In the genomic region with DNA sequence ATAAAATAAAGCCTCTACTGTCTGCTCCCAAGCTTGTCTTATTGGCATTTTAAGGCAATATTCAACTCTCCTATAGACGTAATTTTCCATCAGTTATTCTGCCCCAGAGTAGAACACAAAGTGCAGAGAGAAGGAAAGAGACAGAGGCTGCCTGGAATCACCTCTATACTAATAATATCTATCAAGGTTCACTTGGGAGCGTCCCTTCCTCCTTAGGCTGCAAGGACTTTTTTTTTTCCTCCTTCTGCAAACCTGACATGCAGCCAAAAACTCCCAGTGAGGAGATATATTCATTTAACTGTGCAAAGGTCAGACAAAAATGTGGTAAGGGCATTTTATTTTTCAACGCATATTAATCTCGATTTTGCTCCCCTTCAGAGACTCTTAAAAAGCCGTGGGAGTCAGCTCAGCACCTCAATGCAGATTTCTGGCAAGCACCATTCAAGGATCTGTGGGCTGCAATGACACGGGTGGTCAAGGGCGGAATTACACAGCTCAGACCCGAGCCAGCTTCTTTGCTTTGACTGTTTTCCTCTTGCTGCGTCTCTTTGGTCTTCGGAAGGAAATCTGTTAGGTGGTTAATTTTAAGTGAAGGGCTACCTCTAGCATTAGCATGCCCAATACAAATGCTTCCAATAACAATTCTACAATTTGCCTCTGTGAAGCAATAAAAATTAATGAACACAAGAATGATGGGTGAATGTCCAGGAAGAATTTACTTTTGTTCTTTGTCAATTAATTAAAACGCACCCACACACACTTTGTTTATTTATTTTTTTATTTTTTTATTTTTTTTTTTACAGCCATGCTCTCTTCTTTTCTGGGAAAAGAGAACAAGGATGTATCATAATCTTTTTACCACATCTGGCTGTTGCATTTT, we compare ENCODE assay signal across 8 cellular contexts.
A peak's percentile ranks its signal among the peaks of the same experiment; 100 is the strongest.
DNase-seq lines count a peak whose midpoint lies in the region; ATAC-seq, FAIRE-seq and TF ChIP-seq lines count a peak whose summit lies in the region.

No MANE protein-coding gene starts in this region.

- no peak for FAIRE-seq in small intestine (lab: Jason Lieb, UNC)

- peak overlapping the region in 1 of 4 donors; percentile 35 for H3K4me3 ChIP-seq in adrenal gland
- no peak overlapping the region for H3K4me3 ChIP-seq in small intestine (ENCODE audit: low read depth in 1 of 2, low read length in 2 of 2)

- peak; percentile 53 to 79 (median 69) for TF ChIP-seq CTCF in adrenal gland (IDR thresholded peaks at IDR 0.05)

- H3K9me3 ChIP-seq in adrenal gland (replicated peaks in 1 of 3) (no peaks in the 10 kb centered on the region), small intestine (ENCODE audit: control insufficient read depth, low read depth) (no peaks in the 10 kb centered on the region)

- ATAC-seq in HG03159 (IDR thresholded peaks at IDR 0.05; ENCODE audit: unreplicated experiment) (peak; percentile 80), HG02588 (IDR thresholded peaks at IDR 0.05; ENCODE audit: unreplicated experiment) (no peak)

- 12 to 16% (median 15%) methylated on average over 11 of the region's 11 CpGs for WGBS in adrenal gland, 4 donors
- WGBS in small intestine, 3 donors, result 8 to 26% (median 12%) methylated on average over 11 of the region's 11 CpGs

- intact Hi-C loops in adrenal gland (cut with DNase I), result no loop called here

- no peaks in the 10 kb centered on the region for H3K36me3 ChIP-seq in adrenal gland (replicated peaks in 1 of 2)
- H3K36me3 ChIP-seq in small intestine (ENCODE audit: control insufficient read depth in 2 of 2, insufficient read depth in 2 of 2, low read length in 2 of 2), result no peaks in the 10 kb centered on the region

- H3K27me3 ChIP-seq in adrenal gland (no peaks in the 10 kb centered on the region), small intestine (ENCODE audit: control insufficient read depth in 2 of 2, insufficient read depth in 2 of 2, low read length in 2 of 2) (no peaks in the 10 kb centered on the region)

- H3K4me1 ChIP-seq in adrenal gland (replicated peaks in 1 of 2), result peaks cover 0 to 8% of the 10 kb centered on the region in 2 donors
- no peaks in the 10 kb centered on the region for H3K4me1 ChIP-seq in small intestine (ENCODE audit: control insufficient read depth in 2 of 2, insufficient read depth in 1 of 2, low read depth in 1 of 2, low read length in 1 of 2)

- no peak overlapping the region for H3K27ac ChIP-seq in adrenal gland
- no peak overlapping the region for H3K27ac ChIP-seq in small intestine (ENCODE audit: low read depth in 1 of 2, low read length in 1 of 2)

- TF ChIP-seq POLR2A in adrenal gland (IDR thresholded peaks at IDR 0.05), result no peak

- DNase-seq in NCI-H345 (lab: John Stamatoyannopoulos, UW), result peak; percentile 0
- no peak for DNase-seq in NCI-H345 treated with DMSO at 0.1 percent for 48 hours (lab: John Stamatoyannopoulos, UW; ENCODE audit: unreplicated experiment)
- DNase-seq in adrenal gland, result peak; percentile 17 to 69 (median 45)
- DNase-seq in hepatic stellate cell (ENCODE audit: low spot score), result peak; percentile 22
- peak; percentile 54 for DNase-seq in small intestine
- no peak for DNase-seq in COR-L47 (lab: John Stamatoyannopoulos, UW)

Comparison
In these comparisons a context has a peak if more than half of its experiments do, and no peak if none do; other contexts are left out.
1. DNase-seq: peak in NCI-H345 (single experiment), adrenal gland (7 of 7), hepatic stellate cell (single experiment) and small intestine (single experiment); none in NCI-H345 treated with DMSO at 0.1 percent for 48 hours (single experiment) and COR-L47 (single experiment).